ENCODE assay signal across 1 cellular context in the genomic region with DNA sequence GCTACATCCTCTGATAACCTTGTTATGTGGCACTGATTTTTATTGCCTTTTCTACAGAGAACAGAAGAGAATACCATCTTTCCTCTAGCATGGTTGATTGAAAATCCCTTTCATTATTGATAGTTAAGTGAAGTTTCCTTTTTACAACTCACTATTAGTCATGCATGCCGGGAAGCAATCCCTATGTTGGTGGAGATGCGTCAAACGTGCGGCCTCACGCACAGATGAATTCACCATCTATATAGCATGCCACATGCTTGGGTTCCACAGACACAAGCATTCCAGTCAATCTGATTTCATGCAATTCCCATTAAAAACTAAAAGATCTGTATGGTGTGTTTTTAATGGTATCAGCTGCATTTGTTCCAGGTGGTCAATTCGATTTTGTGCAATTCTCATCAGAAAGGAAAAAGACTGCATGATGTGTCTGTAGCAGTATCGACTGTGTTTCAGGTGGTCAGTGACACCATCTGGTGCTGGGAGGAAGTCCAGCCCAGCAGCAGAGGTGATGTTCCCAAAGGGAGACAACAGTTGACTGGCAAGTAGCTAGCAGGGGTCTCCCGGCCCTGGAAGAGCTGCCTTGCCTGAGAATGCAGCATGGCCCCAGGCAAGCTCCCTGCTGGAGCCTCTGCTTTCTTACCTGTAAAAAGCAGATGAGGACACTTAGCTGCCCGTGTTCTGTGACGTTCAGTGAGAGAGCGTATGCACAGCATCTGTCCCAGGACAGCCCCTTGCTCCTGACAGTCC.
TF ChIP-seq lines count a peak whose summit lies in the region.

No MANE protein-coding gene starts in this region.

TF ChIP-seq in H1, 55 proteins besides CTCF, POLR2A, EP300 and RAD21 (continued from another document):
- no peak for TF ChIP-seq SRF (IDR thresholded peaks at IDR 0.05; ENCODE audit: low read depth, low read length)
- no peak for TF ChIP-seq TCF12 (IDR thresholded peaks at IDR 0.05; ENCODE audit: low read depth, low read length)
- no peak for TF ChIP-seq CBX5 (IDR thresholded peaks at IDR 0.05; ENCODE audit: low read depth, low read length)
- TF ChIP-seq BCL11A (IDR thresholded peaks at IDR 0.05; ENCODE audit: low read depth in 2 of 2, low read length in 2 of 2) = no peak
- TF ChIP-seq, protein P1, sequence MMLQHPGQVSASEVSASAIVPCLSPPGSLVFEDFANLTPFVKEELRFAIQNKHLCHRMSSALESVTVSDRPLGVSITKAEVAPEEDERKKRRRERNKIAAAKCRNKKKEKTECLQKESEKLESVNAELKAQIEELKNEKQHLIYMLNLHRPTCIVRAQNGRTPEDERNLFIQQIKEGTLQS (IDR thresholded peaks at IDR 0.05; ENCODE audit: insufficient read depth, low read depth, low read length) = no peak
- TF ChIP-seq GTF2F1 (IDR thresholded peaks at IDR 0.05; ENCODE audit: borderline replicate concordance, low read depth, low read length) = no peak
- TF ChIP-seq POU5F1 (IDR thresholded peaks at IDR 0.05; ENCODE audit: low read depth, low read length) = no peak
- TF ChIP-seq, protein P2, sequence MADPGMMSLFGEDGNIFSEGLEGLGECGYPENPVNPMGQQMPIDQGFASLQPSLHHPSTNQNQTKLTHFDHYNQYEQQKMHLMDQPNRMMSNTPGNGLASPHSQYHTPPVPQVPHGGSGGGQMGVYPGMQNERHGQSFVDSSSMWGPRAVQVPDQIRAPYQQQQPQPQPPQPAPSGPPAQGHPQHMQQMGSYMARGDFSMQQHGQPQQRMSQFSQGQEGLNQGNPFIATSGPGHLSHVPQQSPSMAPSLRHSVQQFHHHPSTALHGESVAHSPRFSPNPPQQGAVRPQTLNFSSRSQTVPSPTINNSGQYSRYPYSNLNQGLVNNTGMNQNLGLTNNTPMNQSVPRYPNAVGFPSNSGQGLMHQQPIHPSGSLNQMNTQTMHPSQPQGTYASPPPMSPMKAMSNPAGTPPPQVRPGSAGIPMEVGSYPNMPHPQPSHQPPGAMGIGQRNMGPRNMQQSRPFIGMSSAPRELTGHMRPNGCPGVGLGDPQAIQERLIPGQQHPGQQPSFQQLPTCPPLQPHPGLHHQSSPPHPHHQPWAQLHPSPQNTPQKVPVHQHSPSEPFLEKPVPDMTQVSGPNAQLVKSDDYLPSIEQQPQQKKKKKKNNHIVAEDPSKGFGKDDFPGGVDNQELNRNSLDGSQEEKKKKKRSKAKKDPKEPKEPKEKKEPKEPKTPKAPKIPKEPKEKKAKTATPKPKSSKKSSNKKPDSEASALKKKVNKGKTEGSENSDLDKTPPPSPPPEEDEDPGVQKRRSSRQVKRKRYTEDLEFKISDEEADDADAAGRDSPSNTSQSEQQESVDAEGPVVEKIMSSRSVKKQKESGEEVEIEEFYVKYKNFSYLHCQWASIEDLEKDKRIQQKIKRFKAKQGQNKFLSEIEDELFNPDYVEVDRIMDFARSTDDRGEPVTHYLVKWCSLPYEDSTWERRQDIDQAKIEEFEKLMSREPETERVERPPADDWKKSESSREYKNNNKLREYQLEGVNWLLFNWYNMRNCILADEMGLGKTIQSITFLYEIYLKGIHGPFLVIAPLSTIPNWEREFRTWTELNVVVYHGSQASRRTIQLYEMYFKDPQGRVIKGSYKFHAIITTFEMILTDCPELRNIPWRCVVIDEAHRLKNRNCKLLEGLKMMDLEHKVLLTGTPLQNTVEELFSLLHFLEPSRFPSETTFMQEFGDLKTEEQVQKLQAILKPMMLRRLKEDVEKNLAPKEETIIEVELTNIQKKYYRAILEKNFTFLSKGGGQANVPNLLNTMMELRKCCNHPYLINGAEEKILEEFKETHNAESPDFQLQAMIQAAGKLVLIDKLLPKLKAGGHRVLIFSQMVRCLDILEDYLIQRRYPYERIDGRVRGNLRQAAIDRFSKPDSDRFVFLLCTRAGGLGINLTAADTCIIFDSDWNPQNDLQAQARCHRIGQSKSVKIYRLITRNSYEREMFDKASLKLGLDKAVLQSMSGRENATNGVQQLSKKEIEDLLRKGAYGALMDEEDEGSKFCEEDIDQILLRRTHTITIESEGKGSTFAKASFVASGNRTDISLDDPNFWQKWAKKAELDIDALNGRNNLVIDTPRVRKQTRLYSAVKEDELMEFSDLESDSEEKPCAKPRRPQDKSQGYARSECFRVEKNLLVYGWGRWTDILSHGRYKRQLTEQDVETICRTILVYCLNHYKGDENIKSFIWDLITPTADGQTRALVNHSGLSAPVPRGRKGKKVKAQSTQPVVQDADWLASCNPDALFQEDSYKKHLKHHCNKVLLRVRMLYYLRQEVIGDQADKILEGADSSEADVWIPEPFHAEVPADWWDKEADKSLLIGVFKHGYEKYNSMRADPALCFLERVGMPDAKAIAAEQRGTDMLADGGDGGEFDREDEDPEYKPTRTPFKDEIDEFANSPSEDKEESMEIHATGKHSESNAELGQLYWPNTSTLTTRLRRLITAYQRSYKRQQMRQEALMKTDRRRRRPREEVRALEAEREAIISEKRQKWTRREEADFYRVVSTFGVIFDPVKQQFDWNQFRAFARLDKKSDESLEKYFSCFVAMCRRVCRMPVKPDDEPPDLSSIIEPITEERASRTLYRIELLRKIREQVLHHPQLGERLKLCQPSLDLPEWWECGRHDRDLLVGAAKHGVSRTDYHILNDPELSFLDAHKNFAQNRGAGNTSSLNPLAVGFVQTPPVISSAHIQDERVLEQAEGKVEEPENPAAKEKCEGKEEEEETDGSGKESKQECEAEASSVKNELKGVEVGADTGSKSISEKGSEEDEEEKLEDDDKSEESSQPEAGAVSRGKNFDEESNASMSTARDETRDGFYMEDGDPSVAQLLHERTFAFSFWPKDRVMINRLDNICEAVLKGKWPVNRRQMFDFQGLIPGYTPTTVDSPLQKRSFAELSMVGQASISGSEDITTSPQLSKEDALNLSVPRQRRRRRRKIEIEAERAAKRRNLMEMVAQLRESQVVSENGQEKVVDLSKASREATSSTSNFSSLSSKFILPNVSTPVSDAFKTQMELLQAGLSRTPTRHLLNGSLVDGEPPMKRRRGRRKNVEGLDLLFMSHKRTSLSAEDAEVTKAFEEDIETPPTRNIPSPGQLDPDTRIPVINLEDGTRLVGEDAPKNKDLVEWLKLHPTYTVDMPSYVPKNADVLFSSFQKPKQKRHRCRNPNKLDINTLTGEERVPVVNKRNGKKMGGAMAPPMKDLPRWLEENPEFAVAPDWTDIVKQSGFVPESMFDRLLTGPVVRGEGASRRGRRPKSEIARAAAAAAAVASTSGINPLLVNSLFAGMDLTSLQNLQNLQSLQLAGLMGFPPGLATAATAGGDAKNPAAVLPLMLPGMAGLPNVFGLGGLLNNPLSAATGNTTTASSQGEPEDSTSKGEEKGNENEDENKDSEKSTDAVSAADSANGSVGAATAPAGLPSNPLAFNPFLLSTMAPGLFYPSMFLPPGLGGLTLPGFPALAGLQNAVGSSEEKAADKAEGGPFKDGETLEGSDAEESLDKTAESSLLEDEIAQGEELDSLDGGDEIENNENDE (IDR thresholded peaks at IDR 0.05; ENCODE audit: insufficient replicate concordance, low read length) = no peak
- no peak for TF ChIP-seq SUZ12 (IDR thresholded peaks at IDR 0.05; ENCODE audit: low read length)
- no peak for TF ChIP-seq NANOG (IDR thresholded peaks at IDR 0.05; ENCODE audit: insufficient read depth, low read depth, low read length, poor library complexity, severe bottlenecking)
- TF ChIP-seq PHF8 (conservative IDR thresholded peaks at IDR 0.05; ENCODE audit: low read depth, low read length) = no peak
- no peak for TF ChIP-seq SIRT6 (IDR thresholded peaks at IDR 0.05; ENCODE audit: low read length)
- no peak for TF ChIP-seq CHD2 (IDR thresholded peaks at IDR 0.05; ENCODE audit: low read length)
- TF ChIP-seq NRF1 (IDR thresholded peaks at IDR 0.05; ENCODE audit: low read depth, low read length) = no peak
- TF ChIP-seq TAF1 (IDR thresholded peaks at IDR 0.05; ENCODE audit: low read depth, low read length) = no peak
- TF ChIP-seq SP1 (IDR thresholded peaks at IDR 0.05; ENCODE audit: low read depth, low read length) = no peak
